Comparison of ENCODE assay signal across 8 cellular contexts in the genomic region with DNA sequence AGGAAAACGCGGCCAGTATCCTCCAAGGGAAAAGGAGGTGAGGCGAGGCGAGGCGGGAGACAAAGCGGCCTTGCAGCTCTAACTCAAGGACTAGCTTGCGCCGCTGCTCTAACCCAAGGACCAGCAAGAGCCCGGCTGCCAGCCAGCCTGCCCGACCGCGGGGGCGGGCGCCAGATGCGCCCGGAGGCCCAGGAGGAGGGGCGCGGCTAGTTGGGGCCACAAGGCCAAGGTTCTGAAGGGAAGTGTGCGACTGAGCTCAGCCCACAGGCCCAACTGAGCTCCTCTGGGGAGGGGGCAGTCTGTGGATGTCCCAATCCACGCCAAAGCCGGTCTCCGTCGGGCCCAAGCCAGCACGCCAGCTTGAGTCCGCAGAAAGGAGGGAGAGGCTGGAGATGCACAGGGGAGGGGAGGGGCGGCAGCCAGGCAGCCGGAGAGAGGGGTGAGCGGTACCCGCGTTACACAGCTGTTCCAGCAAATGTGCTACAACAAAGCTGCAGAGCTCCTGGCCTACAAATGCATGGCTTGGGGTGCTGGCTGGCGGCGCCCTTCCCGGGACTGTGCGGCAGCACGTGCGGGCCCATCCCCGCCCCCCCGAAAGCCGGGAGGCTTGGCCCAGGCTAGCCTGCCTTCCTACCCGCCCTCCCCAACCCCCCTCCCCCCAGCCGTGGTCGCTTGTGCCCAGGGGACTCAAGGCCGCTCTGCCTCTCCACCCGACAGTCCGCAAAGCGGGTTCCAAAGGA. TPM values are rescaled to one million over a fixed set of nuclear protein-coding genes. Genes with fewer than 3 reads are reported as not detected.
DNase-seq lines count a peak whose midpoint lies in the region; ATAC-seq and TF ChIP-seq lines count a peak whose summit lies in the region.

No MANE protein-coding gene starts in this region.

- TF ChIP-seq CTCF in KMS-11 (conservative IDR thresholded peaks at IDR 0.05; ENCODE audit: low read depth, low read length) = no peak
- no peak for TF ChIP-seq CTCF in thoracic aorta (IDR thresholded peaks at IDR 0.05)

- no peaks in the 10 kb centered on the region for H4K20me1 ChIP-seq in KMS-11 (ENCODE audit: insufficient read depth)

- peak; percentile 39 for DNase-seq in DMS 273 treated with DMSO at 0.1 percent for 48 hours (lab: John Stamatoyannopoulos, UW)
- DNase-seq in activated CD4-positive, alpha-beta T cell treated with anti-CD3 and anti-CD28 coated beads, Interleukin-2, amount 50 U/mL, for 1 hour = peak; percentile 5
- no peak for DNase-seq in thoracic aorta (ENCODE audit: low spot score)
- no peak for DNase-seq in NCI-H187 (lab: John Stamatoyannopoulos, UW)

- peak overlapping the region; percentile 49; the same call in 1 of the 2 replicates for H2AFZ ChIP-seq in KMS-11 (ENCODE audit: low read depth)

- H3K27me3 ChIP-seq in KMS-11 (ENCODE audit: insufficient read depth, low read depth) = no peaks in the 10 kb centered on the region
- no peaks in the 10 kb centered on the region for H3K27me3 ChIP-seq in esophagus (ENCODE audit: control insufficient read depth in 1 of 2, insufficient read depth in 2 of 2, low read length in 2 of 2)
- no peaks in the 10 kb centered on the region for H3K27me3 ChIP-seq in mucosa of stomach (ENCODE audit: control insufficient read depth, insufficient read depth, low read length)
- H3K27me3 ChIP-seq in thoracic aorta (replicated peaks; ENCODE audit: insufficient read depth) = no peaks in the 10 kb centered on the region

- H3K4me3 ChIP-seq in KMS-11 (IDR thresholded peaks at IDR 0.05; ENCODE audit: insufficient read depth, low read depth, low read length) (no peak overlapping the region), esophagus (ENCODE audit: low read depth in 1 of 2, low read length in 2 of 2) (peak overlapping the region; percentile 44 to 74), mucosa of stomach (ENCODE audit: low read length) (peak overlapping the region; percentile 82), thoracic aorta (peak overlapping the region; percentile 88)

- H3K9ac ChIP-seq in KMS-11 (peak overlapping the region; percentile 68), mucosa of stomach (ENCODE audit: low read length) (peak overlapping the region; percentile 53)

- 2 to 22% methylated on average over 37 to 44 of the region's 46 CpGs for whole genome bisulfite sequencing in esophagus, 2 donors

- peaks cover 24% of the 10 kb centered on the region for H3K79me2 ChIP-seq in KMS-11 (ENCODE audit: insufficient read depth, low read depth)

- H3K27ac ChIP-seq in KMS-11 (peak overlapping the region; percentile 88), esophagus (ENCODE audit: low read depth in 2 of 2, low read length in 1 of 2) (peak overlapping the region; percentile 82 to 96), thoracic aorta (peak overlapping the region; percentile 80 to 94)

- ATAC-seq in GM21423 (IDR thresholded peaks at IDR 0.05; ENCODE audit: unreplicated experiment) (peak; percentile 7), thoracic aorta (ENCODE audit: insufficient number of reproducible peaks, low FRiP score, low read depth) (no peak)

- peaks cover 30% of the 10 kb centered on the region for H3K4me1 ChIP-seq in KMS-11 (ENCODE audit: low read depth, poor library complexity, severe bottlenecking)
- peaks cover 0 to 11% of the 10 kb centered on the region in 2 donors for H3K4me1 ChIP-seq in esophagus (ENCODE audit: control insufficient read depth in 2 of 2, insufficient read depth in 2 of 2, low read length in 1 of 2)
- peaks cover 22% of the 10 kb centered on the region for H3K4me1 ChIP-seq in mucosa of stomach (ENCODE audit: control insufficient read depth, insufficient read depth, low read length)
- peaks cover 7 to 46% of the 10 kb centered on the region in 2 donors for H3K4me1 ChIP-seq in thoracic aorta (ENCODE audit: control insufficient read depth in 1 of 2, low read depth in 2 of 2)

- H3K4me2 ChIP-seq in KMS-11 = peak overlapping the region; percentile 73

- H3K36me3 ChIP-seq in KMS-11 (ENCODE audit: insufficient read depth) (no peaks in the 10 kb centered on the region), esophagus (ENCODE audit: control insufficient read depth in 2 of 2, insufficient read depth in 2 of 2, low read length in 1 of 2) (no peaks in the 10 kb centered on the region), mucosa of stomach (ENCODE audit: control insufficient read depth, insufficient read depth, low read length) (no peaks in the 10 kb centered on the region), thoracic aorta (no peaks in the 10 kb centered on the region)

- no peaks in the 10 kb centered on the region for H3K9me3 ChIP-seq in esophagus (ENCODE audit: control insufficient read depth in 2 of 2, insufficient read depth in 1 of 2, low read depth in 1 of 2, low read length in 1 of 2)
- H3K9me3 ChIP-seq in mucosa of stomach (ENCODE audit: control insufficient read depth, low read length) = no peaks in the 10 kb centered on the region
- no peaks in the 10 kb centered on the region for H3K9me3 ChIP-seq in thoracic aorta

RNA-seq across cellular contexts. Expression of gene AMER1, which starts 0.6 kb away (rescaled TPM):
- 1 to 10 TPM; 1.5 to 2.2 TPM for polyA plus RNA-seq in esophagus
- 1 to 10 TPM; 7.9 to 8.8 TPM for total RNA-seq in thoracic aorta

RNA-seq across cellular contexts. Expression of gene ASB12, which starts 25.5 kb away (rescaled TPM):
- polyA plus RNA-seq in esophagus = under 1 TPM; 0.18 to 0.24 TPM
- total RNA-seq in thoracic aorta = not detected

Comparison
In these comparisons a context has a peak if more than half of its experiments do, and no peak if none do; other contexts are left out.
1. DNase-seq: peak in DMS 273 treated with DMSO at 0.1 percent for 48 hours (single experiment) and activated CD4-positive, alpha-beta T cell treated with anti-CD3 and anti-CD28 coated beads, Interleukin-2, amount 50 U/mL, for 1 hour (single experiment); none in thoracic aorta (single experiment) and NCI-H187 (0 of 2).
2. Peak in every context shown above with its lines, with median percentiles within 50 percentile points of each other: H3K27ac ChIP-seq.